15 cellular contexts compared by ENCODE assay signal in the genomic region with DNA sequence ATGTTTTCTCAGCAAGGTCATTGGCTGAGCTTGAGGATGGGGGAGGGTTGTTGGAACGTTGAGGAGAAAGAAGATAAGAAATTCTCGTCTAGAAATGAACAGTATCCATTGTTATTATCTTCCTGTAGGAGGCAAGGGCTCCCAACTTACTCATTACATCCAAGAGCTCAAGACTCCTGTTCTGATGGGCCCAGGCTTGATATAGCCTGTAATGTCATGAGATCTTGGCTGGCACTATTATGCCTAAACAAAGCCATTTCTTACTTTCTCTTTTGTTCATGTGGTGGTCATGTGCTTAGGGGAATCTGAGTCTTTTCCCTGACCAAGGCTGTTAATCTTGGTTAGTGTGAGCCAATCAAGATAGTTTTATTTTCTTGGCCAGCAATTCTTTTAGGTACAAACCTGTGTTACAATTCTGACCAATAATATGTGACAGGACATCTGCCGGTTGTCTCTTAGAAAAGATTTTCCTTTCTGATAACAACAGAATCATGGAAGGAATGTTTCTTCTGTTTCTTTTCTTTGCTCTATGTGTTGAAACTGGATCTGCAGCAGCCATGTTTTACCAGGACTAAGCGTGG.
"Had no signal": no experiment of that assay in that cellular context is flagged by ENCODE, and none has a peak within 500 bp of the region (broad histone marks: within the 10 kb centered on the region; RNA-seq: fewer than 3 reads in every experiment).

No MANE protein-coding gene starts in this region.

- H3K9me3 Mint-ChIP-seq: activated CD4-positive, alpha-beta T cell treated with anti-CD3 and anti-CD28 coated beads, Interleukin-2, amount 10 ng/mL, durations not matched to agents 7 days and 5 days; endodermal cell; immature natural killer cell; neural crest cell had no signal

- H3K4me1 ChIP-seq: gastrocnemius medialis, sigmoid colon, spleen, stomach had no signal

- H3K36me3 ChIP-seq: gastrocnemius medialis, heart left ventricle, sigmoid colon, spleen, stomach, thoracic aorta had no signal

- ATAC-seq: gastrocnemius medialis, heart left ventricle had no signal

- H3K4me3 Mint-ChIP-seq: activated CD4-positive, alpha-beta T cell treated with anti-CD3 and anti-CD28 coated beads, Interleukin-2, amount 10 ng/mL, durations not matched to agents 7 days and 5 days; endodermal cell; immature natural killer cell; neural crest cell had no signal

- DNase-seq: activated CD4-positive, alpha-beta T cell treated with anti-CD3 and anti-CD28 coated beads, Interleukin-2, amount 10 ng/mL, durations not matched to agents 7 days and 5 days; activated CD8-positive, alpha-beta memory T cell treated with anti-CD3 and anti-CD28 coated beads for 24 hours; activated naive CD4-positive, alpha-beta T cell treated with Interleukin-2 at 50 U/mL for 16 hours; aorta; dorsolateral prefrontal cortex; gastrocnemius medialis; heart left ventricle; immature natural killer cell; sigmoid colon; spleen; stomach had no signal

- H3K27ac Mint-ChIP-seq: activated CD4-positive, alpha-beta T cell treated with anti-CD3 and anti-CD28 coated beads, Interleukin-2, amount 10 ng/mL, durations not matched to agents 7 days and 5 days; endodermal cell; immature natural killer cell had no signal

- H3K4me3 ChIP-seq: dorsolateral prefrontal cortex, gastrocnemius medialis, heart left ventricle, lung, sigmoid colon, spleen, stomach, thoracic aorta had no signal

- H3K27me3 ChIP-seq: gastrocnemius medialis, sigmoid colon had no signal

- H3K36me3 Mint-ChIP-seq: immature natural killer cell had no signal

- H3K9me3 ChIP-seq: gastrocnemius medialis, heart left ventricle, sigmoid colon, thoracic aorta had no signal

- H3K27ac ChIP-seq: dorsolateral prefrontal cortex, gastrocnemius medialis, heart left ventricle, sigmoid colon, spleen, stomach, thoracic aorta had no signal

- H3K4me1 Mint-ChIP-seq: activated CD4-positive, alpha-beta T cell treated with anti-CD3 and anti-CD28 coated beads, Interleukin-2, amount 10 ng/mL, durations not matched to agents 7 days and 5 days; immature natural killer cell had no signal
